In the genomic region with DNA sequence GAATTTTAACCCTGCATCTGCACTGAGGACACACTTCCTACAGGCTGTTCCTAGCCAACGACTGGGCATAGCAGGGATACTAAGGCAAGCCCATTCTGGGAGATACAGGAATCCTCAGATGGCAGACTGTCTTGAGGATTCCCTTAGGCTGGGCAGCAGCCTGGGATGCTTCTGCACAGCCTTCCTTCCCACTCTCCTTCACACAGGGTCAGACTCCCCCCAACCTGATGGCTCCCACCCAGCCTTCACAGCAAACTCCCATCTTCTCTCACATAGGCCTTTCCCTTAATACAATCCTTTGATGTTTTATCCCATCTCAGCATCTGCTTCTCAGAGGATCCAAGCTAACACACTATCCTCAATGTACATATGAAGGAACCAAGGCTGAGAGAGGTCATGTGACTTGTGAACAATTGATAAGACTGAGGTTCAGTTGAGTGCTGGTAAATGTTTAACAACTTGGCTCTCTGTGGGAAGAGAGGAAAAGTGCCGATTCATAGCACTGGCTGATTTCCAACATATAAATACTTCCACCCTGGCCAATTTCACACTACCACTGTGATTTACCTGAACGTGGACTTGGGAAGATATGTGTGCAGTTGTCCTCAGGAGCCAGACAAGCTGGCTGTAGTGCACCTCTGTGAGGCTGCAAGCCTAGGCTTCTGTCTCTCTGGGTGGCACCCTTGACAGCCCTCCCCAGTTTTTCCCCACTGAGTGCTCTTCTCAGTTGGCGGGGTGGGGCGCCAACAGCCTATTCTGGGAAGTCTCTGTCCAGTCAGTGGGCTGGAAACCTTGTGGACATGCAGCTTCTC, we compare ENCODE assay signal across 1 cellular context.
TF ChIP-seq lines count a peak whose summit lies in the region.

No MANE protein-coding gene starts in this region.

TF ChIP-seq in HepG2, 621 proteins besides CTCF, POLR2A, EP300 and RAD21 (continued from another document and continues in another):
- peak; percentile 79 for TF ChIP-seq USF2 (IDR thresholded peaks at IDR 0.05; ENCODE audit: low read depth, low read length)
- TF ChIP-seq USF2 (CRISPR knock-in tag; IDR thresholded peaks at IDR 0.05; ENCODE audit: borderline replicate concordance) = peak; percentile 88; the same call in 1 of the 2 replicates
- TF ChIP-seq BRCA1 (CRISPR knock-in tag; IDR thresholded peaks at IDR 0.05) = no peak
- TF ChIP-seq ZNF784 (CRISPR knock-in tag; IDR thresholded peaks at IDR 0.05; ENCODE audit: borderline replicate concordance) = no peak
- TF ChIP-seq, protein P1, sequence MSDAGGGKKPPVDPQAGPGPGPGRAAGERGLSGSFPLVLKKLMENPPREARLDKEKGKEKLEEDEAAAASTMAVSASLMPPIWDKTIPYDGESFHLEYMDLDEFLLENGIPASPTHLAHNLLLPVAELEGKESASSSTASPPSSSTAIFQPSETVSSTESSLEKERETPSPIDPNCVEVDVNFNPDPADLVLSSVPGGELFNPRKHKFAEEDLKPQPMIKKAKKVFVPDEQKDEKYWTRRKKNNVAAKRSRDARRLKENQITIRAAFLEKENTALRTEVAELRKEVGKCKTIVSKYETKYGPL (CRISPR knock-in tag; IDR thresholded peaks at IDR 0.05) = no peak
- TF ChIP-seq ZNF256 (CRISPR knock-in tag; conservative IDR thresholded peaks at IDR 0.05) = no peak
- no peak for TF ChIP-seq PBX3 (CRISPR knock-in tag; IDR thresholded peaks at IDR 0.05; ENCODE audit: borderline replicate concordance)
- TF ChIP-seq MAFK (conservative IDR thresholded peaks at IDR 0.05 in 1 of 2, IDR thresholded peaks at IDR 0.05 in 1 of 2; ENCODE audit: low read length in 2 of 2) = peak; percentile 53 to 82; a peak in 3 of 4 replicates
- no peak for TF ChIP-seq CENPX (CRISPR knock-in tag; IDR thresholded peaks at IDR 0.05)
- no peak for TF ChIP-seq TMF1 (CRISPR knock-in tag; IDR thresholded peaks at IDR 0.05; ENCODE audit: low read depth)
- TF ChIP-seq PAXIP1 (CRISPR knock-in tag; conservative IDR thresholded peaks at IDR 0.05) = peak; percentile 80
- no peak for TF ChIP-seq ATF7 (IDR thresholded peaks at IDR 0.05)
- no peak for TF ChIP-seq ATF7 (CRISPR knock-in tag; IDR thresholded peaks at IDR 0.05)
- peak; percentile 56 for TF ChIP-seq SKI (IDR thresholded peaks at IDR 0.05; ENCODE audit: partially characterized antibody)
- no peak for TF ChIP-seq UBTF (CRISPR knock-in tag; IDR thresholded peaks at IDR 0.05)
- TF ChIP-seq ESRRA (CRISPR knock-in tag; IDR thresholded peaks at IDR 0.05; ENCODE audit: low read depth) = no peak
- no peak for TF ChIP-seq ZNF44 (CRISPR knock-in tag; IDR thresholded peaks at IDR 0.05)
- TF ChIP-seq NFE2L1 (CRISPR knock-in tag; IDR thresholded peaks at IDR 0.05; ENCODE audit: borderline replicate concordance) = peak; percentile 39; the same call in 1 of the 2 replicates
- peak; percentile 93 for TF ChIP-seq HNF1A (IDR thresholded peaks at IDR 0.05; ENCODE audit: low read depth)
- peak; percentile 96 for TF ChIP-seq HNF1A (CRISPR knock-in tag; IDR thresholded peaks at IDR 0.05; ENCODE audit: borderline replicate concordance)
- TF ChIP-seq, protein P2, sequence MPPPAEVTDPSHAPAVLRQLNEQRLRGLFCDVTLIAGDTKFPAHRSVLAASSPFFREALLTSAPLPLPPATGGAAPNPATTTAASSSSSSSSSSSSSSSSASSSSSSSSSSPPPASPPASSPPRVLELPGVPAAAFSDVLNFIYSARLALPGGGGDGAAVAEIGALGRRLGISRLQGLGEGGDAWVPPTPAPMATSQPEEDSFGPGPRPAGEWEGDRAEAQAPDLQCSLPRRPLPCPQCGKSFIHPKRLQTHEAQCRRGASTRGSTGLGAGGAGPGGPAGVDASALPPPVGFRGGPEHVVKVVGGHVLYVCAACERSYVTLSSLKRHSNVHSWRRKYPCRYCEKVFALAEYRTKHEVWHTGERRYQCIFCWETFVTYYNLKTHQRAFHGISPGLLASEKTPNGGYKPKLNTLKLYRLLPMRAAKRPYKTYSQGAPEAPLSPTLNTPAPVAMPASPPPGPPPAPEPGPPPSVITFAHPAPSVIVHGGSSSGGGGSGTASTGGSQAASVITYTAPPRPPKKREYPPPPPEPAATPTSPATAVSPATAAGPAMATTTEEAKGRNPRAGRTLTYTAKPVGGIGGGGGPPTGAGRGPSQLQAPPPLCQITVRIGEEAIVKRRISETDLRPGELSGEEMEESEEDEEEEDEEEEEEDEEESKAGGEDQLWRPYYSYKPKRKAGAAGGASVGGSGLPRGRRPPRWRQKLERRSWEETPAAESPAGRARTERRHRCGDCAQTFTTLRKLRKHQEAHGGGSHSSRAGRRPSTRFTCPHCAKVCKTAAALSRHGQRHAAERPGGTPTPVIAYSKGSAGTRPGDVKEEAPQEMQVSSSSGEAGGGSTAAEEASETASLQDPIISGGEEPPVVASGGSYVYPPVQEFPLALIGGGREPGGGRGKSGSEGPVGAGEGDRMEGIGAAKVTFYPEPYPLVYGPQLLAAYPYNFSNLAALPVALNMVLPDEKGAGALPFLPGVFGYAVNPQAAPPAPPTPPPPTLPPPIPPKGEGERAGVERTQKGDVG (CRISPR knock-in tag; IDR thresholded peaks at IDR 0.05; ENCODE audit: borderline replicate concordance) = peak; percentile 75; the same call in 1 of the 2 replicates
- TF ChIP-seq PRDM10 (CRISPR knock-in tag; IDR thresholded peaks at IDR 0.05; ENCODE audit: low read depth) = no peak
- TF ChIP-seq ZNF792 (CRISPR knock-in tag; IDR thresholded peaks at IDR 0.05) = peak; percentile 99
- peak; percentile 95 for TF ChIP-seq NFE2L2 (IDR thresholded peaks at IDR 0.05; ENCODE audit: low read length)
- no peak for TF ChIP-seq ZNF572 (CRISPR knock-in tag; IDR thresholded peaks at IDR 0.05)
- no peak for TF ChIP-seq ARNT2 (CRISPR knock-in tag; IDR thresholded peaks at IDR 0.05; ENCODE audit: low read depth)
- TF ChIP-seq NAIF1 (CRISPR knock-in tag; IDR thresholded peaks at IDR 0.05; ENCODE audit: borderline replicate concordance) = no peak
